In the genomic region with DNA sequence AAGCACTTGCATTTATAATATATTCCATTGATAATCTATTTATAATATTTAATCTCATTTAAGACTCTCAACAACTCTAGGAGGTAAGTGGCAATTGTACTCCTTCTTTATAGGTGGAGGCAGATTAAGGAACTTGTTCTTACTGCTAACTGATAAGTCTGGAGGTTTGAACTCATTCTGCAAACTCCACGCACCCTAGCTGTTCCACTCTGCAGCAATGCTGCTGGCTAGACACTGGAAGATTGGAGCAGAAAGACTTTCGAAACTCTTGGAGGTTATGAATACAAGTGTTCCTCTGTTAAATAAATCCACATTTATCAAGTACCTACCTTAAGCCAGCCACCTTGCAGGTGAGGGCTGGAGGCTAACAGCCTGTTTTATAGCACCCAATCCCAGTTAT, we compare ENCODE assay signal across 1 cellular context.
TF ChIP-seq lines count a peak whose summit lies in the region.

No MANE protein-coding gene starts in this region.

TF ChIP-seq in H1, 55 proteins besides CTCF, POLR2A, EP300 and RAD21:
- TF ChIP-seq TAF1 (IDR thresholded peaks at IDR 0.05; ENCODE audit: low read depth, low read length) (no peak), SRF (IDR thresholded peaks at IDR 0.05; ENCODE audit: low read depth, low read length) (no peak), HDAC2 (IDR thresholded peaks at IDR 0.05; ENCODE audit: borderline replicate concordance in 1 of 2, low read depth in 2 of 2, low read length in 2 of 2) (no peak), CEBPB (IDR thresholded peaks at IDR 0.05; ENCODE audit: low read depth, low read length) (no peak), KDM1A (IDR thresholded peaks at IDR 0.05; ENCODE audit: borderline replicate concordance, low read length) (no peak), NRF1 (IDR thresholded peaks at IDR 0.05; ENCODE audit: low read depth, low read length) (no peak), CHD2 (IDR thresholded peaks at IDR 0.05; ENCODE audit: low read length) (no peak), FOSL1 (IDR thresholded peaks at IDR 0.05; ENCODE audit: insufficient read depth, low read depth, low read length) (no peak), CREB1 (IDR thresholded peaks at IDR 0.05) (no peak), CHD1 (IDR thresholded peaks at IDR 0.05; ENCODE audit: low read depth, low read length) (no peak), CBX8 (IDR thresholded peaks at IDR 0.05; ENCODE audit: borderline replicate concordance, low read depth, low read length) (no peak), EZH2 (IDR thresholded peaks at IDR 0.05; ENCODE audit: low read depth, low read length, severe bottlenecking) (no peak), E2F6 (IDR thresholded peaks at IDR 0.05) (no peak), POLR2AphosphoS5 (IDR thresholded peaks at IDR 0.05; ENCODE audit: low read depth, low read length) (no peak), SP2 (IDR thresholded peaks at IDR 0.05; ENCODE audit: low read length) (no peak), SP1 (IDR thresholded peaks at IDR 0.05; ENCODE audit: low read depth, low read length) (no peak), ATF3 (IDR thresholded peaks at IDR 0.05; ENCODE audit: insufficient read depth, low read depth, low read length) (no peak), TBP (IDR thresholded peaks at IDR 0.05; ENCODE audit: low read depth, low read length) (no peak)
- TF ChIP-seq, protein P1, sequence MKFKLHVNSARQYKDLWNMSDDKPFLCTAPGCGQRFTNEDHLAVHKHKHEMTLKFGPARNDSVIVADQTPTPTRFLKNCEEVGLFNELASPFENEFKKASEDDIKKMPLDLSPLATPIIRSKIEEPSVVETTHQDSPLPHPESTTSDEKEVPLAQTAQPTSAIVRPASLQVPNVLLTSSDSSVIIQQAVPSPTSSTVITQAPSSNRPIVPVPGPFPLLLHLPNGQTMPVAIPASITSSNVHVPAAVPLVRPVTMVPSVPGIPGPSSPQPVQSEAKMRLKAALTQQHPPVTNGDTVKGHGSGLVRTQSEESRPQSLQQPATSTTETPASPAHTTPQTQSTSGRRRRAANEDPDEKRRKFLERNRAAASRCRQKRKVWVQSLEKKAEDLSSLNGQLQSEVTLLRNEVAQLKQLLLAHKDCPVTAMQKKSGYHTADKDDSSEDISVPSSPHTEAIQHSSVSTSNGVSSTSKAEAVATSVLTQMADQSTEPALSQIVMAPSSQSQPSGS (IDR thresholded peaks at IDR 0.05; ENCODE audit: low read length), result no peak
